In genomic region chr13:61536443-61536842, GRCh38 we compare ENCODE assay signal across 20 cellular contexts.
DNase-seq lines count a peak whose midpoint lies in the region; ATAC-seq, FAIRE-seq and TF ChIP-seq lines count a peak whose summit lies in the region.
"Had no signal": no experiment of that assay in that cellular context is flagged by ENCODE, and none has a peak within 500 bp of the region (broad histone marks: within the 10 kb centered on the region; RNA-seq: fewer than 3 reads in every experiment).

No MANE protein-coding gene starts in this region.

- no peaks in the 10 kb centered on the region for H3K9me3 ChIP-seq in mammary epithelial cell (replicated peaks; ENCODE audit: insufficient read depth, low read length)
- H3K9me3 ChIP-seq in breast epithelium = no peaks in the 10 kb centered on the region
- no peaks in the 10 kb centered on the region for H3K9me3 ChIP-seq in neural cell (ENCODE audit: low read length)
- H3K9me3 ChIP-seq: A549 had no signal

- dilution Hi-C loops in mammary epithelial cell (cut with HindIII; ENCODE audit: low sequenced_read_pairs) = no loop called here

- H3K27me3 ChIP-seq in mammary epithelial cell (ENCODE audit: insufficient read depth, low read length) = no peaks in the 10 kb centered on the region
- no peaks in the 10 kb centered on the region for H3K27me3 ChIP-seq in breast epithelium
- no peaks in the 10 kb centered on the region for H3K27me3 ChIP-seq in bronchial epithelial cell (ENCODE audit: control insufficient read depth, insufficient read depth, low read length)
- no peaks in the 10 kb centered on the region for H3K27me3 ChIP-seq in neural cell (ENCODE audit: insufficient read depth, low read depth, low read length)

- no peaks in the 10 kb centered on the region for H3K4me1 Mint-ChIP-seq in WTC11
- H3K4me1 Mint-ChIP-seq: CD4-positive, alpha-beta memory T cell; GM23338; H9 had no signal

- no peak for FAIRE-seq in bronchial epithelial cell (lab: Jason Lieb, UNC)
- FAIRE-seq: A549, GM12891, GM18507 had no signal

- no peak overlapping the region for H3K4me3 Mint-ChIP-seq in WTC11
- H3K4me3 Mint-ChIP-seq: CD4-positive, alpha-beta memory T cell; GM23338; H9 had no signal

- H3K36me3 Mint-ChIP-seq in WTC11 = no peaks in the 10 kb centered on the region
- H3K36me3 Mint-ChIP-seq: CD4-positive, alpha-beta memory T cell had no signal

- TF ChIP-seq POLR2A in breast epithelium (IDR thresholded peaks at IDR 0.05) = no peak

- no TSS peak for BruUV-seq in mammary epithelial cell (replicated peaks; lab: Mats Ljungman, UMichigan)

- H3F3A ChIP-seq in neural cell (ENCODE audit: insufficient read depth, low read length, poor library complexity, severe bottlenecking) = no peaks in the 10 kb centered on the region

- CTCF ChIA-PET in mammary epithelial cell (lab: Charles Lee; ENCODE audit: low non-redundant PET) = no interaction called here
- CTCF ChIA-PET in WTC11 (lab: Charles Lee) = no interaction called here

- H4K20me1 ChIP-seq in mammary epithelial cell (ENCODE audit: insufficient read depth, low read length) = no peaks in the 10 kb centered on the region
- H4K20me1 ChIP-seq in neural cell (ENCODE audit: insufficient read depth) = no peaks in the 10 kb centered on the region

- H3K9me2 ChIP-seq in neural cell (ENCODE audit: insufficient read depth, low read length) = no peaks in the 10 kb centered on the region

- intact Hi-C loops in mammary epithelial cell (cut with micrococcal nuclease) = no loop called here
- intact Hi-C loops in breast epithelium (cut with DNase I; ENCODE audit: low total_unique reads) = no loop called here

- H3K9me3 Mint-ChIP-seq in WTC11 = peaks cover 7% of the 10 kb centered on the region
- H3K9me3 Mint-ChIP-seq: GM23338 had no signal

- H3K27ac ChIP-seq in mammary epithelial cell (ENCODE audit: insufficient read depth, low read depth, low read length) (no peak overlapping the region), breast epithelium (no peak overlapping the region), neural cell (ENCODE audit: low read length) (no peak overlapping the region)
- H3K27ac ChIP-seq: A549 had no signal

- H3K27ac Mint-ChIP-seq in WTC11 = no peak overlapping the region
- H3K27ac Mint-ChIP-seq: CD4-positive, alpha-beta memory T cell; GM23338; H9 had no signal

- no peaks in the 10 kb centered on the region for H3K4me1 ChIP-seq in mammary epithelial cell (ENCODE audit: insufficient read depth, low read length)
- H3K4me1 ChIP-seq in breast epithelium = no peaks in the 10 kb centered on the region
- H3K4me1 ChIP-seq: A549 had no signal

- H3K9ac ChIP-seq in mammary epithelial cell (ENCODE audit: insufficient read depth, low read length) (no peak overlapping the region), neural cell (ENCODE audit: low read length) (no peak overlapping the region)

- H3K79me2 ChIP-seq in mammary epithelial cell (ENCODE audit: insufficient read depth, low read length) (no peaks in the 10 kb centered on the region), neural cell (replicated peaks; ENCODE audit: insufficient read depth, low read length) (no peaks in the 10 kb centered on the region)

- H3K4me2 ChIP-seq in mammary epithelial cell (ENCODE audit: insufficient read depth, low read depth, low read length) = peak overlapping the region; percentile 61
- no peak overlapping the region for H3K4me2 ChIP-seq in neural cell (ENCODE audit: low read length)
- H3K4me2 ChIP-seq: A549, GM23338 had no signal

- no peak overlapping the region for H3K4me3 ChIP-seq in mammary epithelial cell (replicated peaks in 1 of 3; ENCODE audit: insufficient read depth in 1 of 3, low read depth in 2 of 3, low read length in 3 of 3)
- H3K4me3 ChIP-seq in breast epithelium = no peak overlapping the region
- no peak overlapping the region for H3K4me3 ChIP-seq in bronchial epithelial cell (ENCODE audit: low read depth, low read length)
- H3K4me3 ChIP-seq in neural cell (ENCODE audit: low read length) = no peak overlapping the region
- H3K4me3 ChIP-seq: A549, GM23338 had no signal

- 0% methylated on average over 1 of the region's 1 CpG for WGBS in mammary epithelial cell (ENCODE audit: low coverage, missing lambda C conversion rate)

- no peak for TF ChIP-seq RAD21 in neural cell (conservative IDR thresholded peaks at IDR 0.05)

- POLR2A ChIA-PET in WTC11 (lab: Charles Lee) = no interaction called here

- H3K36me3 ChIP-seq in mammary epithelial cell (ENCODE audit: insufficient read depth, low read length) (no peaks in the 10 kb centered on the region), breast epithelium (no peaks in the 10 kb centered on the region), bronchial epithelial cell (ENCODE audit: control insufficient read depth, insufficient read depth, low read length) (no peaks in the 10 kb centered on the region), neural cell (ENCODE audit: insufficient read depth, low read length) (no peaks in the 10 kb centered on the region)

- in situ Hi-C loops in mammary epithelial cell (cut with MboI; ENCODE audit: low sequenced_read_pairs in 2 of 2) = no loop called here

- peak; percentile 66 for TF ChIP-seq EP300 in neural cell (conservative IDR thresholded peaks at IDR 0.05; ENCODE audit: poor library complexity, severe bottlenecking)

- DNase-seq in mammary epithelial cell (no peak), breast epithelium (ENCODE audit: low spot score in 2 of 2) (no peak), bronchial epithelial cell (ENCODE audit: low read depth) (peak; percentile 56), WTC11 (ENCODE audit: low spot score) (no peak)
- DNase-seq: 8988T; C1 segment of cervical spinal cord; Calu3; CD4-positive, alpha-beta memory T cell; COR-L47; DMS53; DMS79 treated with DMSO at 0.1 percent for 48 hours; GF-D8; H9 had no signal

- TF ChIP-seq CTCF in mammary epithelial cell (conservative IDR thresholded peaks at IDR 0.05 in 1 of 2, IDR thresholded peaks at IDR 0.05 in 1 of 2; ENCODE audit: extremely low read depth in 1 of 2, insufficient read depth in 1 of 2, low read depth in 1 of 2, low read length in 2 of 2) = no peak
- no peak for TF ChIP-seq CTCF in breast epithelium (IDR thresholded peaks at IDR 0.05)
- TF ChIP-seq CTCF in bronchial epithelial cell (IDR thresholded peaks at IDR 0.05; ENCODE audit: insufficient read depth, low read length, severe bottlenecking) = no peak
- no peak for TF ChIP-seq CTCF in neural cell (IDR thresholded peaks at IDR 0.05; ENCODE audit: poor library complexity, severe bottlenecking)
- TF ChIP-seq CTCF in WTC11 (IDR thresholded peaks at IDR 0.05) = no peak

- H3K27me3 Mint-ChIP-seq in WTC11 (ENCODE audit: low read depth) = no peaks in the 10 kb centered on the region
- H3K27me3 Mint-ChIP-seq: CD4-positive, alpha-beta memory T cell had no signal

- ATAC-seq in WTC11 = no peak
- ATAC-seq in HG02970 (IDR thresholded peaks at IDR 0.05; ENCODE audit: low FRiP score, unreplicated experiment) = no peak
- ATAC-seq: A549, GM23338, HCT116 had no signal

- peak overlapping the region; percentile 37 for H2AFZ ChIP-seq in mammary epithelial cell (ENCODE audit: low read depth, low read length)
- H2AFZ ChIP-seq in neural cell (ENCODE audit: low read depth, low read length) = no peak overlapping the region
- H2AFZ ChIP-seq: GM23338 had no signal

TF ChIP-seq in neural cell, 6 proteins besides CTCF, POLR2A, EP300 and RAD21:
- TF ChIP-seq POLR2AphosphoS5 (IDR thresholded peaks at IDR 0.05) = peak; percentile 63
- no peak for TF ChIP-seq MXI1 (conservative IDR thresholded peaks at IDR 0.05; ENCODE audit: poor library complexity, severe bottlenecking)

TF ChIP-seq in WTC11, 78 proteins besides CTCF, POLR2A, EP300 and RAD21 (continues in another document):
- TF ChIP-seq EMX1 (CRISPR knock-in tag; IDR thresholded peaks at IDR 0.05) (no peak), ZNF232 (CRISPR knock-in tag; IDR thresholded peaks at IDR 0.05) (no peak), SMAD3 (CRISPR knock-in tag; IDR thresholded peaks at IDR 0.05; ENCODE audit: borderline replicate concordance) (no peak), GTF2I (CRISPR knock-in tag; conservative IDR thresholded peaks at IDR 0.05) (no peak), ARID4B (CRISPR knock-in tag; IDR thresholded peaks at IDR 0.05; ENCODE audit: borderline replicate concordance) (no peak), ZNF219 (CRISPR knock-in tag; IDR thresholded peaks at IDR 0.05; ENCODE audit: borderline replicate concordance) (no peak), USF1 (CRISPR knock-in tag; IDR thresholded peaks at IDR 0.05) (no peak), CREM (CRISPR knock-in tag; IDR thresholded peaks at IDR 0.05) (no peak)
